12 cellular contexts compared by ENCODE assay signal in genomic region chr14:48936352-48936751, GRCh38.
A peak's percentile ranks its signal among the peaks of the same experiment; 100 is the strongest.
DNase-seq lines count a peak whose midpoint lies in the region; ATAC-seq and TF ChIP-seq lines count a peak whose summit lies in the region.
"Had no signal": no experiment of that assay in that cellular context is flagged by ENCODE, and none has a peak within 500 bp of the region (broad histone marks: within the 10 kb centered on the region; RNA-seq: fewer than 3 reads in every experiment).

No MANE protein-coding gene starts in this region.

- DNase-seq in AG04449 (ENCODE audit: low read depth, low spot score) (peak; percentile 42), M059J (ENCODE audit: low read depth) (peak; percentile 43), astrocyte of the spinal cord (ENCODE audit: low read depth, low spot score) (peak; percentile 85), medulla oblongata (ENCODE audit: extremely low spot score) (peak; percentile 5), NCI-H146 treated with DMSO at 0.1 percent for 48 hours (lab: John Stamatoyannopoulos, UW; ENCODE audit: unreplicated experiment) (no peak), 8988T (no peak), D341Med (ENCODE audit: low spot score) (no peak)
- DNase-seq: DMS79, lower lobe of right lung, NCI-H1694, SIG-M5 had no signal

- TF ChIP-seq CTCF in AG04449 (IDR thresholded peaks at IDR 0.05; ENCODE audit: insufficient read depth, low read length, missing control alignments) (no peak), astrocyte of the spinal cord (IDR thresholded peaks at IDR 0.05; ENCODE audit: low read depth, low read length) (no peak)

- no peak for ATAC-seq in HG02973 (IDR thresholded peaks at IDR 0.05; ENCODE audit: unreplicated experiment)
- ATAC-seq: lower lobe of right lung had no signal

- in situ Hi-C loops in astrocyte of the spinal cord (cut with HindIII; ENCODE audit: low sequenced_read_pairs), result no loop called here

- H3K4me3 ChIP-seq in AG04449 (ENCODE audit: low read depth, low read length) (no peak overlapping the region), astrocyte of the spinal cord (ENCODE audit: low read depth, low read length) (no peak overlapping the region)
- H3K4me3 ChIP-seq: lower lobe of right lung had no signal

- POLR2A ChIA-PET in AG04449 (lab: Yijun Ruan, JAX), result interaction anchor here (0.8 kb wide), 1 partner anchor 34 kb away, joined by 3 read pairs; no protein-coding TSS in a partner anchor

- CTCF ChIA-PET in AG04449 (lab: Yijun Ruan, JAX), result no interaction called here

Comparison
In these comparisons a context has a peak if more than half of its experiments do, and no peak if none do; other contexts are left out.
1. DNase-seq: peak in AG04449 (single experiment), M059J (single experiment), astrocyte of the spinal cord (single experiment) and medulla oblongata (single experiment); none in NCI-H146 treated with DMSO at 0.1 percent for 48 hours (single experiment), 8988T (single experiment) and D341Med (single experiment).